Comparison of ENCODE assay signal across 23 cellular contexts in genomic region chr14:96861568-96862310, GRCh38.
DNase-seq lines count a peak whose midpoint lies in the region; ATAC-seq and TF ChIP-seq lines count a peak whose summit lies in the region.
"Had no signal": no experiment of that assay in that cellular context is flagged by ENCODE, and none has a peak within 500 bp of the region (broad histone marks: within the 10 kb centered on the region; RNA-seq: fewer than 3 reads in every experiment).

No MANE protein-coding gene starts in this region.

- WGBS in ectodermal cell, 2 experiments: 48 to 80% methylated on average over 1 to 4 of the region's 5 CpGs

- H3K27me3 ChIP-seq in cardiac muscle cell (no peaks in the 10 kb centered on the region), right atrium auricular region (no peaks in the 10 kb centered on the region), ectodermal cell (ENCODE audit: control insufficient read depth, insufficient read depth, low read length, poor library complexity, severe bottlenecking) (no peaks in the 10 kb centered on the region), upper lobe of right lung (no peaks in the 10 kb centered on the region)
- H3K27me3 ChIP-seq: Peyer's patch had no signal

- no peak for TF ChIP-seq CTCF in cardiac muscle cell (IDR thresholded peaks at IDR 0.05; ENCODE audit: low read depth, low read length)
- no peak for TF ChIP-seq CTCF in right atrium auricular region (IDR thresholded peaks at IDR 0.05)
- no peak for TF ChIP-seq CTCF in upper lobe of right lung (IDR thresholded peaks at IDR 0.05)

- peak in 1 of 2 donors; percentile 54 for DNase-seq in cardiac muscle cell (ENCODE audit: low read depth in 1 of 2, low spot score in 1 of 2)
- no peak for DNase-seq in right atrium auricular region (ENCODE audit: low spot score)
- peak; percentile 77 for DNase-seq in islet precursor cell
- no peak for DNase-seq in SKM-1 (lab: John Stamatoyannopoulos, UW; ENCODE audit: unreplicated experiment)
- DNase-seq in NCI-H2196 (lab: John Stamatoyannopoulos, UW; ENCODE audit: unreplicated experiment): no peak
- no peak for DNase-seq in upper lobe of right lung
- DNase-seq: 8988T; aorta; central memory CD4-positive, alpha-beta T cell; DND-41; left cardiac atrium; mesenchymal stem cell; NCI-H510A treated with DMSO at 0.1 percent for 48 hours; nucleus accumbens; Peyer's patch; SHP77 treated with DMSO at 0.1 percent for 48 hours; T1000 had no signal

- peak overlapping the region; percentile 67 for H3K27ac ChIP-seq in cardiac muscle cell
- H3K27ac ChIP-seq in right atrium auricular region: no peak overlapping the region
- peak overlapping the region; percentile 38 for H3K27ac ChIP-seq in ectodermal cell (ENCODE audit: insufficient read depth, low read depth, low read length, poor library complexity, severe bottlenecking)
- H3K27ac ChIP-seq in upper lobe of right lung: no peak overlapping the region
- H3K27ac ChIP-seq: HL-60, Peyer's patch had no signal

- H3K9me3 ChIP-seq in cardiac muscle cell (ENCODE audit: low read depth): no peaks in the 10 kb centered on the region
- H3K9me3 ChIP-seq in right atrium auricular region: no peaks in the 10 kb centered on the region
- no peaks in the 10 kb centered on the region for H3K9me3 ChIP-seq in ectodermal cell (ENCODE audit: control insufficient read depth, low read length)
- no peaks in the 10 kb centered on the region for H3K9me3 ChIP-seq in upper lobe of right lung
- H3K9me3 ChIP-seq: Peyer's patch had no signal

- ATAC-seq in HG02870 (IDR thresholded peaks at IDR 0.05; ENCODE audit: unreplicated experiment) (no peak), upper lobe of right lung (no peak)
- ATAC-seq: activated naive CD4-positive, alpha-beta T cell treated with anti-CD3 and anti-CD28 coated beads, Interleukin-2, amount 50 U/mL, for 72 hours; activated T-helper 17 cell treated with anti-CD3 and anti-CD28 coated beads, Interleukin-2, amount 50 U/mL, for 72 hours; HCT116; left cardiac atrium had no signal

- H3K4me1 ChIP-seq in cardiac muscle cell (ENCODE audit: low read depth) (peaks cover 20% of the 10 kb centered on the region), right atrium auricular region (no peaks in the 10 kb centered on the region), ectodermal cell (ENCODE audit: control insufficient read depth, insufficient read depth, low read length) (peaks cover 18% of the 10 kb centered on the region), upper lobe of right lung (no peaks in the 10 kb centered on the region)
- H3K4me1 ChIP-seq: Peyer's patch had no signal

- intact Hi-C loops in upper lobe of right lung (cut with DNase I): no loop called here

- no peak overlapping the region for H3K4me3 ChIP-seq in cardiac muscle cell
- H3K4me3 ChIP-seq in right atrium auricular region: no peak overlapping the region
- H3K4me3 ChIP-seq in ectodermal cell (ENCODE audit: insufficient read depth, low read depth, low read length): no peak overlapping the region
- H3K4me3 ChIP-seq in upper lobe of right lung: no peak overlapping the region
- H3K4me3 ChIP-seq: Peyer's patch had no signal

- no peaks in the 10 kb centered on the region for H3K36me3 ChIP-seq in cardiac muscle cell
- H3K36me3 ChIP-seq in right atrium auricular region: no peaks in the 10 kb centered on the region
- H3K36me3 ChIP-seq in ectodermal cell (ENCODE audit: control insufficient read depth, insufficient read depth, low read length): peaks cover 7% of the 10 kb centered on the region
- no peaks in the 10 kb centered on the region for H3K36me3 ChIP-seq in upper lobe of right lung
- H3K36me3 ChIP-seq: Peyer's patch had no signal

Comparison
In these comparisons a context has a peak if more than half of its experiments do, and no peak if none do; other contexts are left out.
1. H3K27ac ChIP-seq: peak in cardiac muscle cell (single experiment) and ectodermal cell (single experiment); none in right atrium auricular region (0 of 2) and upper lobe of right lung (single experiment).